ENCODE assay signal across 10 cellular contexts in genomic region chr3:191246034-191246433, GRCh38. TPM values are rescaled to one million over a fixed set of nuclear protein-coding genes. Genes with fewer than 3 reads are reported as not detected.
A peak's percentile ranks its signal among the peaks of the same experiment; 100 is the strongest.
DNase-seq lines count a peak whose midpoint lies in the region; ATAC-seq, FAIRE-seq and TF ChIP-seq lines count a peak whose summit lies in the region.
"Not testable (repeated sequence)": the region's sequence is repeated elsewhere in the genome, so short reads cannot be mapped to it uniquely, and the experiment has no call there.
"Had no signal": no experiment of that assay in that cellular context is flagged by ENCODE, and none has a peak within 500 bp of the region (broad histone marks: within the 10 kb centered on the region; RNA-seq: fewer than 3 reads in every experiment).

No MANE protein-coding gene starts in this region.

- not testable (repeated sequence) for H3K36me3 Mint-ChIP-seq in stimulated activated memory B cell treated with anti-CD40 and anti-IgM and Interleukin-4, amounts not matched to agents 10 μg/mL and 1 μg/mL and 100 μg/mL, for 72 hours

- not testable (repeated sequence) for H3K4me1 ChIP-seq in SK-N-SH (ENCODE audit: control insufficient read depth in 1 of 2, insufficient read depth in 2 of 2, low read depth in 1 of 2, low read length in 1 of 2); heart left ventricle

- not testable (repeated sequence) for H3K27me3 Mint-ChIP-seq in stimulated activated memory B cell treated with anti-CD40 and anti-IgM and Interleukin-4, amounts not matched to agents 10 μg/mL and 1 μg/mL and 100 μg/mL, for 72 hours

- H3K27ac Mint-ChIP-seq in stimulated activated memory B cell treated with anti-CD40 and anti-IgM and Interleukin-4, amounts not matched to agents 10 μg/mL and 1 μg/mL and 100 μg/mL, for 72 hours, result peak overlapping the region; percentile 98

- not testable (repeated sequence) for H3K9me2 ChIP-seq in SK-N-SH

- not testable (repeated sequence) for H4K20me1 ChIP-seq in SK-N-SH (ENCODE audit: insufficient read depth)

- TF ChIP-seq CTCF in HL-60 (IDR thresholded peaks at IDR 0.05; ENCODE audit: insufficient read depth, low read length); SK-N-SH (IDR thresholded peaks at IDR 0.05); heart left ventricle (IDR thresholded peaks at IDR 0.05): not testable (repeated sequence)

- not testable (repeated sequence) for H3K27me3 ChIP-seq in HL-60 (ENCODE audit: insufficient read depth, poor library complexity, severe bottlenecking); SK-N-SH (ENCODE audit: insufficient read depth); heart left ventricle

- not testable (repeated sequence) for TF ChIP-seq RAD21 in SK-N-SH (IDR thresholded peaks at IDR 0.05; ENCODE audit: low read length)

- CTCF ChIA-PET in SK-N-SH (lab: Yijun Ruan, JAX), result not testable (repeated sequence)

- H3K79me2 ChIP-seq in SK-N-SH (ENCODE audit: insufficient read depth), result not testable (repeated sequence)

- FAIRE-seq in GM12891 (lab: Jason Lieb, UNC), result not testable (repeated sequence)

- peak overlapping the region; percentile 52 for H3K4me3 Mint-ChIP-seq in stimulated activated memory B cell treated with anti-CD40 and anti-IgM and Interleukin-4, amounts not matched to agents 10 μg/mL and 1 μg/mL and 100 μg/mL, for 72 hours

- not testable (repeated sequence) for TF ChIP-seq POLR2A in GM12891 (IDR thresholded peaks at IDR 0.05; ENCODE audit: low read depth, low read length); heart left ventricle (IDR thresholded peaks at IDR 0.05)

- ATAC-seq in GM19328 (IDR thresholded peaks at IDR 0.05; ENCODE audit: unreplicated experiment), result peak; percentile 77
- ATAC-seq in GM21825 (IDR thresholded peaks at IDR 0.05; ENCODE audit: unreplicated experiment), result peak; percentile 88
- ATAC-seq in HG03064 (IDR thresholded peaks at IDR 0.05; ENCODE audit: low read depth, unreplicated experiment), result peak; percentile 74
- peak in 3 of 4 donors; percentile 49 to 64 (median 61) for ATAC-seq in heart left ventricle
- ATAC-seq in stimulated activated memory B cell treated with anti-CD40 and anti-IgM and Interleukin-4, amounts not matched to agents 10 μg/mL and 1 μg/mL and 100 μg/mL, for 72 hours, result peak; percentile 99

- not testable (repeated sequence) for TF ChIP-seq EP300 in SK-N-SH (IDR thresholded peaks at IDR 0.05; ENCODE audit: borderline replicate concordance in 1 of 2, low read depth in 1 of 2, low read length in 1 of 2)

- H3K4me2 ChIP-seq in SK-N-SH, result peak overlapping the region; percentile 25; the same call in 1 of the 2 replicates

- H3K9ac ChIP-seq in SK-N-SH, result not testable (repeated sequence)

- H3K4me1 Mint-ChIP-seq in stimulated activated memory B cell treated with anti-CD40 and anti-IgM and Interleukin-4, amounts not matched to agents 10 μg/mL and 1 μg/mL and 100 μg/mL, for 72 hours, result peaks cover 31% of the 10 kb centered on the region

- not testable (repeated sequence) for H3F3A ChIP-seq in SK-N-SH (replicated peaks; ENCODE audit: insufficient read depth)

- not testable (repeated sequence) for H3K27ac ChIP-seq in HL-60 (replicated peaks)
- H3K27ac ChIP-seq in SK-N-SH (ENCODE audit: low read depth in 2 of 2, low read length in 1 of 2) (peak overlapping the region in 1 of 2 experiments; percentile 43; a peak in 1 of 4 replicates), heart left ventricle (peak overlapping the region in 1 of 12 donors; percentile 77)

- POLR2A ChIA-PET in SK-N-SH (lab: Yijun Ruan, JAX), result not testable (repeated sequence)

- not testable (repeated sequence) for H3K4me3 ChIP-seq in HL-60 (replicated peaks; ENCODE audit: insufficient read depth, low read length); SK-N-SH (ENCODE audit: low read depth in 2 of 2, low read length in 1 of 2); heart left ventricle

- intact Hi-C loops in heart left ventricle (cut with DNase I), result loop anchor here in 5 of 10 donors (5.0 to 10.0 kb wide), 5 partner anchors 79 to 151 kb away; partner anchors contain the start of genes CCDC50 (in 1 of the 5) and UTS2B (in 1 of the 5)

- H3K9me3 Mint-ChIP-seq in stimulated activated memory B cell treated with anti-CD40 and anti-IgM and Interleukin-4, amounts not matched to agents 10 μg/mL and 1 μg/mL and 100 μg/mL, for 72 hours, result not testable (repeated sequence)

- not testable (repeated sequence) for H3K36me3 ChIP-seq in SK-N-SH (replicated peaks in 1 of 2; ENCODE audit: control insufficient read depth in 1 of 2, insufficient read depth in 2 of 2, low read length in 1 of 2); heart left ventricle

- 63% methylated on average over 5 of the region's 5 CpGs for WGBS in SK-N-SH (ENCODE audit: low lambda C conversion rate)
- 68 to 79% (median 72%) methylated on average over 5 of the region's 5 CpGs for WGBS in heart left ventricle, 4 donors

- DNase-seq in GM12891 (ENCODE audit: insufficient read length, low spot score); SK-N-SH: not testable (repeated sequence)
- peak; percentile 75 to 88 for DNase-seq in HL-60 (ENCODE audit: low read depth in 1 of 2, low spot score in 1 of 2)
- DNase-seq in heart left ventricle, result peak in 1 of 5 donors; percentile 38

- H3K9me3 ChIP-seq in SK-N-SH, heart left ventricle: not testable (repeated sequence)

- H2AFZ ChIP-seq in SK-N-SH (ENCODE audit: low read depth), result peak overlapping the region; percentile 52; the same call in 1 of the 2 replicates

TF ChIP-seq in GM12891, 5 proteins besides CTCF, POLR2A, EP300 and RAD21:
- peak; percentile 93 for TF ChIP-seq SPI1 (IDR thresholded peaks at IDR 0.05; ENCODE audit: low read depth, low read length)

RNA-seq across cellular contexts. Expression of gene OSTN, which starts 47.0 kb away (rescaled TPM):
- not detected for polyA plus RNA-seq in GM12891 (2012; ENCODE audit: low read depth, missing spikeins)
- 0.02 TPM in 1 of 2 replicates, not detected in the other for polyA plus RNA-seq in SK-N-SH (2012; rRNA removed)
- 0.01 TPM in 2 replicates for polyA plus RNA-seq in SK-N-SH (2012; cell fraction: cytosol; rRNA removed)
- not detected in 2 replicates for polyA plus RNA-seq in SK-N-SH (2012; cell fraction: nucleus; rRNA removed)
- 1 to 10 TPM in 1 of 9 donors, under 1 TPM in 3, not detected in 5; 0.27 to 3.7 (median 0.51) TPM for total RNA-seq in heart left ventricle
- polyA plus RNA-seq in heart left ventricle, result not detected
- total RNA-seq: activated naive CD8-positive, alpha-beta T cell treated with anti-CD3 and anti-CD28 coated beads for 36 hours; CD8-positive, alpha-beta memory T cell had no signal
- polyA plus RNA-seq: CD8-positive, alpha-beta memory T cell had no signal
